Comparison of ENCODE assay signal across 22 cellular contexts in the genomic region with DNA sequence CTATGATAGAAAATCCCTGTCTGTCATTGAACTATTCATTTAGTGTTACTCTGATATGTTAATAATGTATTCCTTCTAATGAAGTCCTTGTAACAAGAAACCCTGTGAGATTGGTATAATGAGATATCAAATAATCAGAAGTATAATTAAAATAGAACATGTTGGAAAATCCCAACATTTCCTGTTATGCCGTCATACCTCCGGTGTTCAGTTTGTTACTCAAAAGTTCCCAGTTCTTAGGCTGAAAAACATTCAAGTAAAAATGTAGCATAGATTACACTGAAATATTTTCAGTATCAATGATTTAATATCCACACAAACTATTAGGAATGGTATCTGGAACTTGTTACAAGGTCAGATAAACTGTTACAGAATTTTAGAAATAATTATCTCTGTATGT.
DNase-seq lines count a peak whose midpoint lies in the region; FAIRE-seq lines count a peak whose summit lies in the region.
"Had no signal": no experiment of that assay in that cellular context is flagged by ENCODE, and none has a peak within 500 bp of the region (broad histone marks: within the 10 kb centered on the region; RNA-seq: fewer than 3 reads in every experiment).

No MANE protein-coding gene starts in this region.

- peak; percentile 5 for FAIRE-seq in islet of Langerhans (lab: Jason Lieb, UNC)
- FAIRE-seq: A549, D721Med, GM19239, H1 had no signal

- DNase-seq in dermis blood vessel endothelial cell: peak; percentile 76
- DNase-seq in pulmonary artery endothelial cell (ENCODE audit: low read depth, low spot score): peak; percentile 54
- DNase-seq in RPMI8226: no peak
- DNase-seq in middle frontal gyrus (ENCODE audit: extremely low spot score, low spot score): no peak
- no peak for DNase-seq in NCI-H345 (lab: John Stamatoyannopoulos, UW)
- DNase-seq: 8988T; ACHN; AML-193; BE2C; CD4-positive, alpha-beta T cell; CD8-positive, alpha-beta memory T cell; DMS 273 treated with DMSO at 0.1 percent for 48 hours; DMS79; EL; GDM1; GM23248; H9 had no signal

Comparison
In these comparisons a context has a peak if more than half of its experiments do, and no peak if none do; other contexts are left out.
1. DNase-seq: peak in dermis blood vessel endothelial cell (single experiment) and pulmonary artery endothelial cell (single experiment); none in RPMI8226 (single experiment), middle frontal gyrus (single experiment) and NCI-H345 (single experiment).